Comparison of ENCODE assay signal across 1 cellular context in genomic region chr22:17949926-17950473, GRCh38.
TF ChIP-seq lines count a peak whose summit lies in the region.

No MANE protein-coding gene starts in this region.

TF ChIP-seq in WTC11, 78 proteins besides CTCF, POLR2A, EP300 and RAD21 (continued from another document):
- no peak for TF ChIP-seq ZSCAN18 (CRISPR knock-in tag; IDR thresholded peaks at IDR 0.05)
- TF ChIP-seq, protein P1, sequence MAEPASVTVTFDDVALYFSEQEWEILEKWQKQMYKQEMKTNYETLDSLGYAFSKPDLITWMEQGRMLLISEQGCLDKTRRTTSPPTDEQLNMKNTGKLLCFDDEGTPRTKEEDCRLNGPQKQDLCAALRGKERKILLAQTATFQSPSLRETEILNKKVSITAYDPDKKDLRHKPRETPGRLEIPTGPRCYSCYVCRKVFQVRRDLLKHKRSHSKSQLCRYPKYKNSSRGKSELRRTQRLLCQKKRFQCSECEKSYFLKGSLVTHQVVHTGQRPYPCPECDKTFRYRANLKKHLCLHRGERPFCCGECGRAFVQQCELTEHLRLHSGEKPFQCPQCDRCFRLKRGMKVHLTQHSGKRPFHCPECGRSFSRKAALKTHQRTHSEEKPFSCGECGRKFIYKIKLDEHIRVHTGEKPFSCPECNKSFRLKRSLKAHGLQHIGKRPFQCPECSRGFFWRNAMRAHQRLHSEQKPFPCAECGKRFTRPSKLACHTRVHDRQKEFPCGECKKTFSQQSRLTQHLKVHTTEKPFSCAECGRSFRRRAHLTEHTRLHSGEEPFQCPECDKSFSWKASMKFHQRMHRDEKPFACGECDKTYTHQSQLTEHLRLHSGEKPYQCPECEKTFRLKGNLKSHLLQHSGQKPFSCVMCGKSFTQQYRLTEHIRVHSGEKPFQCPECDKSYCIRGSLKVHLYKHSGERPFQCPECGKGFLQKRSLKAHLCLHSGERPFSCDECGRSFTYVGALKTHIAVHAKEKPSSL (CRISPR knock-in tag; conservative IDR thresholded peaks at IDR 0.05): no peak
- no peak for TF ChIP-seq ZBTB43 (CRISPR knock-in tag; IDR thresholded peaks at IDR 0.05)
- TF ChIP-seq ZNF121 (CRISPR knock-in tag; IDR thresholded peaks at IDR 0.05): no peak
- TF ChIP-seq GTF2I (CRISPR knock-in tag; conservative IDR thresholded peaks at IDR 0.05): no peak
- TF ChIP-seq ZNF219 (CRISPR knock-in tag; IDR thresholded peaks at IDR 0.05; ENCODE audit: borderline replicate concordance): no peak
- TF ChIP-seq ZNF281 (CRISPR knock-in tag; IDR thresholded peaks at IDR 0.05): no peak
- TF ChIP-seq ZNF138 (CRISPR knock-in tag; conservative IDR thresholded peaks at IDR 0.05): no peak
- no peak for TF ChIP-seq GABPB1 (CRISPR knock-in tag; IDR thresholded peaks at IDR 0.05)
- TF ChIP-seq RELA (CRISPR knock-in tag; IDR thresholded peaks at IDR 0.05; ENCODE audit: borderline replicate concordance): no peak
